Comparison of ENCODE assay signal across 1 cellular context in the genomic region with DNA sequence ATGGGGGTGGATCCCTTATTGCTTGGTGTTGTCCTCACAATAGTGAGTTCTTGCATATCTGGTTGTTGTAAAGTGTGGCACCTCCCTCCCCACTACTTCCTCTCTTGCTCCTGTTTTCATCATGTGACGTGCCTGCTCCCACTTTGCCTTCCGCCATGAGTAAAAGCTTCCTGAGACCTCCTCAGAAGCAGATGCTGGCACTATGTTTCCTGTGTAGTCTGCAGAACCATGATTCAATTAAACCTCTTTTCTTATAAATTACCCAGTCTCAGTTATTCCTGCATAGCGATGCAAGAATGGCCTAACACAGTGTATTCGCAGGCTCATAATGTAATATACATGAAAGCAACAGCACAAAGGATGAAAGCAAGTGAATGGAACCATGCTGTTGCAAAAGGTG.
TF ChIP-seq lines count a peak whose summit lies in the region.

No MANE protein-coding gene starts in this region.

TF ChIP-seq in K562, 482 proteins besides CTCF, POLR2A, EP300 and RAD21 (continued from another document and continues in another):
- TF ChIP-seq, protein P1, sequence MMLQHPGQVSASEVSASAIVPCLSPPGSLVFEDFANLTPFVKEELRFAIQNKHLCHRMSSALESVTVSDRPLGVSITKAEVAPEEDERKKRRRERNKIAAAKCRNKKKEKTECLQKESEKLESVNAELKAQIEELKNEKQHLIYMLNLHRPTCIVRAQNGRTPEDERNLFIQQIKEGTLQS (IDR thresholded peaks at IDR 0.05): peak; percentile 68; the same call in 1 of the 2 replicates
- TF ChIP-seq, protein P1 (CRISPR knock-in tag; conservative IDR thresholded peaks at IDR 0.05): no peak
- TF ChIP-seq DIDO1 (tag; IDR thresholded peaks at IDR 0.05; ENCODE audit: low read depth): no peak
- TF ChIP-seq PRPF4 (IDR thresholded peaks at IDR 0.05; ENCODE audit: insufficient read depth, low read depth, low read length, poor library complexity, severe bottlenecking): no peak
- TF ChIP-seq POLR3A (IDR thresholded peaks at IDR 0.05; ENCODE audit: borderline replicate concordance, extremely low read depth, insufficient read depth, insufficient read length): no peak
- TF ChIP-seq, protein P2, sequence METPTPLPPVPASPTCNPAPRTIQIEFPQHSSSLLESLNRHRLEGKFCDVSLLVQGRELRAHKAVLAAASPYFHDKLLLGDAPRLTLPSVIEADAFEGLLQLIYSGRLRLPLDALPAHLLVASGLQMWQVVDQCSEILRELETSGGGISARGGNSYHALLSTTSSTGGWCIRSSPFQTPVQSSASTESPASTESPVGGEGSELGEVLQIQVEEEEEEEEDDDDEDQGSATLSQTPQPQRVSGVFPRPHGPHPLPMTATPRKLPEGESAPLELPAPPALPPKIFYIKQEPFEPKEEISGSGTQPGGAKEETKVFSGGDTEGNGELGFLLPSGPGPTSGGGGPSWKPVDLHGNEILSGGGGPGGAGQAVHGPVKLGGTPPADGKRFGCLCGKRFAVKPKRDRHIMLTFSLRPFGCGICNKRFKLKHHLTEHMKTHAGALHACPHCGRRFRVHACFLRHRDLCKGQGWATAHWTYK (CRISPR knock-in tag; IDR thresholded peaks at IDR 0.05): peak; percentile 71; the same call in 1 of the 2 replicates
- TF ChIP-seq ATF7 (IDR thresholded peaks at IDR 0.05): peak; percentile 63
- TF ChIP-seq, protein P3, sequence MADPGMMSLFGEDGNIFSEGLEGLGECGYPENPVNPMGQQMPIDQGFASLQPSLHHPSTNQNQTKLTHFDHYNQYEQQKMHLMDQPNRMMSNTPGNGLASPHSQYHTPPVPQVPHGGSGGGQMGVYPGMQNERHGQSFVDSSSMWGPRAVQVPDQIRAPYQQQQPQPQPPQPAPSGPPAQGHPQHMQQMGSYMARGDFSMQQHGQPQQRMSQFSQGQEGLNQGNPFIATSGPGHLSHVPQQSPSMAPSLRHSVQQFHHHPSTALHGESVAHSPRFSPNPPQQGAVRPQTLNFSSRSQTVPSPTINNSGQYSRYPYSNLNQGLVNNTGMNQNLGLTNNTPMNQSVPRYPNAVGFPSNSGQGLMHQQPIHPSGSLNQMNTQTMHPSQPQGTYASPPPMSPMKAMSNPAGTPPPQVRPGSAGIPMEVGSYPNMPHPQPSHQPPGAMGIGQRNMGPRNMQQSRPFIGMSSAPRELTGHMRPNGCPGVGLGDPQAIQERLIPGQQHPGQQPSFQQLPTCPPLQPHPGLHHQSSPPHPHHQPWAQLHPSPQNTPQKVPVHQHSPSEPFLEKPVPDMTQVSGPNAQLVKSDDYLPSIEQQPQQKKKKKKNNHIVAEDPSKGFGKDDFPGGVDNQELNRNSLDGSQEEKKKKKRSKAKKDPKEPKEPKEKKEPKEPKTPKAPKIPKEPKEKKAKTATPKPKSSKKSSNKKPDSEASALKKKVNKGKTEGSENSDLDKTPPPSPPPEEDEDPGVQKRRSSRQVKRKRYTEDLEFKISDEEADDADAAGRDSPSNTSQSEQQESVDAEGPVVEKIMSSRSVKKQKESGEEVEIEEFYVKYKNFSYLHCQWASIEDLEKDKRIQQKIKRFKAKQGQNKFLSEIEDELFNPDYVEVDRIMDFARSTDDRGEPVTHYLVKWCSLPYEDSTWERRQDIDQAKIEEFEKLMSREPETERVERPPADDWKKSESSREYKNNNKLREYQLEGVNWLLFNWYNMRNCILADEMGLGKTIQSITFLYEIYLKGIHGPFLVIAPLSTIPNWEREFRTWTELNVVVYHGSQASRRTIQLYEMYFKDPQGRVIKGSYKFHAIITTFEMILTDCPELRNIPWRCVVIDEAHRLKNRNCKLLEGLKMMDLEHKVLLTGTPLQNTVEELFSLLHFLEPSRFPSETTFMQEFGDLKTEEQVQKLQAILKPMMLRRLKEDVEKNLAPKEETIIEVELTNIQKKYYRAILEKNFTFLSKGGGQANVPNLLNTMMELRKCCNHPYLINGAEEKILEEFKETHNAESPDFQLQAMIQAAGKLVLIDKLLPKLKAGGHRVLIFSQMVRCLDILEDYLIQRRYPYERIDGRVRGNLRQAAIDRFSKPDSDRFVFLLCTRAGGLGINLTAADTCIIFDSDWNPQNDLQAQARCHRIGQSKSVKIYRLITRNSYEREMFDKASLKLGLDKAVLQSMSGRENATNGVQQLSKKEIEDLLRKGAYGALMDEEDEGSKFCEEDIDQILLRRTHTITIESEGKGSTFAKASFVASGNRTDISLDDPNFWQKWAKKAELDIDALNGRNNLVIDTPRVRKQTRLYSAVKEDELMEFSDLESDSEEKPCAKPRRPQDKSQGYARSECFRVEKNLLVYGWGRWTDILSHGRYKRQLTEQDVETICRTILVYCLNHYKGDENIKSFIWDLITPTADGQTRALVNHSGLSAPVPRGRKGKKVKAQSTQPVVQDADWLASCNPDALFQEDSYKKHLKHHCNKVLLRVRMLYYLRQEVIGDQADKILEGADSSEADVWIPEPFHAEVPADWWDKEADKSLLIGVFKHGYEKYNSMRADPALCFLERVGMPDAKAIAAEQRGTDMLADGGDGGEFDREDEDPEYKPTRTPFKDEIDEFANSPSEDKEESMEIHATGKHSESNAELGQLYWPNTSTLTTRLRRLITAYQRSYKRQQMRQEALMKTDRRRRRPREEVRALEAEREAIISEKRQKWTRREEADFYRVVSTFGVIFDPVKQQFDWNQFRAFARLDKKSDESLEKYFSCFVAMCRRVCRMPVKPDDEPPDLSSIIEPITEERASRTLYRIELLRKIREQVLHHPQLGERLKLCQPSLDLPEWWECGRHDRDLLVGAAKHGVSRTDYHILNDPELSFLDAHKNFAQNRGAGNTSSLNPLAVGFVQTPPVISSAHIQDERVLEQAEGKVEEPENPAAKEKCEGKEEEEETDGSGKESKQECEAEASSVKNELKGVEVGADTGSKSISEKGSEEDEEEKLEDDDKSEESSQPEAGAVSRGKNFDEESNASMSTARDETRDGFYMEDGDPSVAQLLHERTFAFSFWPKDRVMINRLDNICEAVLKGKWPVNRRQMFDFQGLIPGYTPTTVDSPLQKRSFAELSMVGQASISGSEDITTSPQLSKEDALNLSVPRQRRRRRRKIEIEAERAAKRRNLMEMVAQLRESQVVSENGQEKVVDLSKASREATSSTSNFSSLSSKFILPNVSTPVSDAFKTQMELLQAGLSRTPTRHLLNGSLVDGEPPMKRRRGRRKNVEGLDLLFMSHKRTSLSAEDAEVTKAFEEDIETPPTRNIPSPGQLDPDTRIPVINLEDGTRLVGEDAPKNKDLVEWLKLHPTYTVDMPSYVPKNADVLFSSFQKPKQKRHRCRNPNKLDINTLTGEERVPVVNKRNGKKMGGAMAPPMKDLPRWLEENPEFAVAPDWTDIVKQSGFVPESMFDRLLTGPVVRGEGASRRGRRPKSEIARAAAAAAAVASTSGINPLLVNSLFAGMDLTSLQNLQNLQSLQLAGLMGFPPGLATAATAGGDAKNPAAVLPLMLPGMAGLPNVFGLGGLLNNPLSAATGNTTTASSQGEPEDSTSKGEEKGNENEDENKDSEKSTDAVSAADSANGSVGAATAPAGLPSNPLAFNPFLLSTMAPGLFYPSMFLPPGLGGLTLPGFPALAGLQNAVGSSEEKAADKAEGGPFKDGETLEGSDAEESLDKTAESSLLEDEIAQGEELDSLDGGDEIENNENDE (IDR thresholded peaks at IDR 0.05; ENCODE audit: low read depth, low read length): no peak
- no peak for TF ChIP-seq NFRKB (IDR thresholded peaks at IDR 0.05; ENCODE audit: low read depth)
- TF ChIP-seq MAFF (IDR thresholded peaks at IDR 0.05; ENCODE audit: low read length): no peak
- peak; percentile 57; the same call in 1 of the 2 replicates for TF ChIP-seq ZNF75A (CRISPR knock-in tag; IDR thresholded peaks at IDR 0.05)
- TF ChIP-seq NFXL1 (CRISPR knock-in tag; IDR thresholded peaks at IDR 0.05): peak; percentile 62; the same call in 1 of the 2 replicates
- TF ChIP-seq HIVEP1 (CRISPR knock-in tag; IDR thresholded peaks at IDR 0.05): 0 out of 2 replicates have a peak, but pooled peaks have one; percentile 75
- peak; percentile 43 to 69; a peak in 3 of 4 replicates for TF ChIP-seq FOXK2 (conservative IDR thresholded peaks at IDR 0.05 in 1 of 2, IDR thresholded peaks at IDR 0.05 in 1 of 2; ENCODE audit: low read depth in 2 of 2)
- TF ChIP-seq, protein P4, sequence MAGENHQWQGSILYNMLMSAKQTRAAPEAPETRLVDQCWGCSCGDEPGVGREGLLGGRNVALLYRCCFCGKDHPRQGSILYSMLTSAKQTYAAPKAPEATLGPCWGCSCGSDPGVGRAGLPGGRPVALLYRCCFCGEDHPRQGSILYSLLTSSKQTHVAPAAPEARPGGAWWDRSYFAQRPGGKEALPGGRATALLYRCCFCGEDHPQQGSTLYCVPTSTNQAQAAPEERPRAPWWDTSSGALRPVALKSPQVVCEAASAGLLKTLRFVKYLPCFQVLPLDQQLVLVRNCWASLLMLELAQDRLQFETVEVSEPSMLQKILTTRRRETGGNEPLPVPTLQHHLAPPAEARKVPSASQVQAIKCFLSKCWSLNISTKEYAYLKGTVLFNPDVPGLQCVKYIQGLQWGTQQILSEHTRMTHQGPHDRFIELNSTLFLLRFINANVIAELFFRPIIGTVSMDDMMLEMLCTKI (IDR thresholded peaks at IDR 0.05; ENCODE audit: partially characterized antibody): no peak
- TF ChIP-seq, protein P5, sequence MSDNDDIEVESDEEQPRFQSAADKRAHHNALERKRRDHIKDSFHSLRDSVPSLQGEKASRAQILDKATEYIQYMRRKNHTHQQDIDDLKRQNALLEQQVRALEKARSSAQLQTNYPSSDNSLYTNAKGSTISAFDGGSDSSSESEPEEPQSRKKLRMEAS (CRISPR knock-in tag; IDR thresholded peaks at IDR 0.05): no peak
- TF ChIP-seq, protein P6, sequence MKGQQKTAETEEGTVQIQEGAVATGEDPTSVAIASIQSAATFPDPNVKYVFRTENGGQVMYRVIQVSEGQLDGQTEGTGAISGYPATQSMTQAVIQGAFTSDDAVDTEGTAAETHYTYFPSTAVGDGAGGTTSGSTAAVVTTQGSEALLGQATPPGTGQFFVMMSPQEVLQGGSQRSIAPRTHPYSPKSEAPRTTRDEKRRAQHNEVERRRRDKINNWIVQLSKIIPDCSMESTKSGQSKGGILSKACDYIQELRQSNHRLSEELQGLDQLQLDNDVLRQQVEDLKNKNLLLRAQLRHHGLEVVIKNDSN (CRISPR knock-in tag; IDR thresholded peaks at IDR 0.05): peak; percentile 67
- TF ChIP-seq ZNF76 (CRISPR knock-in tag; IDR thresholded peaks at IDR 0.05; ENCODE audit: borderline replicate concordance): no peak
- no peak for TF ChIP-seq FOS (IDR thresholded peaks at IDR 0.05; ENCODE audit: extremely low read depth, insufficient read length)
- TF ChIP-seq, protein P7, sequence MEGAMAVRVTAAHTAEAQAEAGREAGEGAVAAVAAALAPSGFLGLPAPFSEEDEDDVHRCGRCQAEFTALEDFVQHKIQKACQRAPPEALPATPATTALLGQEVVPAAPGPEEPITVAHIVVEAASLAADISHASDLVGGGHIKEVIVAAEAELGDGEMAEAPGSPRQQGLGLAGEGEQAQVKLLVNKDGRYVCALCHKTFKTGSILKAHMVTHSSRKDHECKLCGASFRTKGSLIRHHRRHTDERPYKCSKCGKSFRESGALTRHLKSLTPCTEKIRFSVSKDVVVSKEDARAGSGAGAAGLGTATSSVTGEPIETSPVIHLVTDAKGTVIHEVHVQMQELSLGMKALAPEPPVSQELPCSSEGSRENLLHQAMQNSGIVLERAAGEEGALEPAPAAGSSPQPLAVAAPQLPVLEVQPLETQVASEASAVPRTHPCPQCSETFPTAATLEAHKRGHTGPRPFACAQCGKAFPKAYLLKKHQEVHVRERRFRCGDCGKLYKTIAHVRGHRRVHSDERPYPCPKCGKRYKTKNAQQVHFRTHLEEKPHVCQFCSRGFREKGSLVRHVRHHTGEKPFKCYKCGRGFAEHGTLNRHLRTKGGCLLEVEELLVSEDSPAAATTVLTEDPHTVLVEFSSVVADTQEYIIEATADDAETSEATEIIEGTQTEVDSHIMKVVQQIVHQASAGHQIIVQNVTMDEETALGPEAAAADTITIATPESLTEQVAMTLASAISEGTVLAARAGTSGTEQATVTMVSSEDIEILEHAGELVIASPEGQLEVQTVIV (CRISPR knock-in tag; IDR thresholded peaks at IDR 0.05; ENCODE audit: borderline replicate concordance): no peak
- 0 out of 2 replicates have a peak, but pooled peaks have one; percentile 34 for TF ChIP-seq NR2C1 (IDR thresholded peaks at IDR 0.05)
- TF ChIP-seq NR2C1 (tag; IDR thresholded peaks at IDR 0.05): peak; percentile 68
- TF ChIP-seq, protein P8, sequence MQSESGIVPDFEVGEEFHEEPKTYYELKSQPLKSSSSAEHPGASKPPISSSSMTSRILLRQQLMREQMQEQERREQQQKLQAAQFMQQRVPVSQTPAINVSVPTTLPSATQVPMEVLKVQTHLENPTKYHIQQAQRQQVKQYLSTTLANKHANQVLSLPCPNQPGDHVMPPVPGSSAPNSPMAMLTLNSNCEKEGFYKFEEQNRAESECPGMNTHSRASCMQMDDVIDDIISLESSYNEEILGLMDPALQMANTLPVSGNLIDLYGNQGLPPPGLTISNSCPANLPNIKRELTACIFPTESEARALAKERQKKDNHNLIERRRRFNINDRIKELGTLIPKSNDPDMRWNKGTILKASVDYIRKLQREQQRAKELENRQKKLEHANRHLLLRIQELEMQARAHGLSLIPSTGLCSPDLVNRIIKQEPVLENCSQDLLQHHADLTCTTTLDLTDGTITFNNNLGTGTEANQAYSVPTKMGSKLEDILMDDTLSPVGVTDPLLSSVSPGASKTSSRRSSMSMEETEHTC (IDR thresholded peaks at IDR 0.05): peak; percentile 48; the same call in 1 of the 2 replicates
- TF ChIP-seq MTF1 (CRISPR knock-in tag; IDR thresholded peaks at IDR 0.05; ENCODE audit: borderline replicate concordance): no peak
- no peak for TF ChIP-seq ZNF707 (CRISPR knock-in tag; conservative IDR thresholded peaks at IDR 0.05)
- 0 out of 2 replicates have a peak, but pooled peaks have one; percentile 50 for TF ChIP-seq BCL6 (CRISPR knock-in tag; IDR thresholded peaks at IDR 0.05)
- TF ChIP-seq CBFA2T2 (conservative IDR thresholded peaks at IDR 0.05): no peak
- no peak for TF ChIP-seq TGIF2 (CRISPR knock-in tag; IDR thresholded peaks at IDR 0.05)
- TF ChIP-seq, protein P9, sequence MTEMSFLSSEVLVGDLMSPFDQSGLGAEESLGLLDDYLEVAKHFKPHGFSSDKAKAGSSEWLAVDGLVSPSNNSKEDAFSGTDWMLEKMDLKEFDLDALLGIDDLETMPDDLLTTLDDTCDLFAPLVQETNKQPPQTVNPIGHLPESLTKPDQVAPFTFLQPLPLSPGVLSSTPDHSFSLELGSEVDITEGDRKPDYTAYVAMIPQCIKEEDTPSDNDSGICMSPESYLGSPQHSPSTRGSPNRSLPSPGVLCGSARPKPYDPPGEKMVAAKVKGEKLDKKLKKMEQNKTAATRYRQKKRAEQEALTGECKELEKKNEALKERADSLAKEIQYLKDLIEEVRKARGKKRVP (CRISPR knock-in tag; IDR thresholded peaks at IDR 0.05): peak; percentile 93
- peak; percentile 84 for TF ChIP-seq ZNF766 (CRISPR knock-in tag; conservative IDR thresholded peaks at IDR 0.05)
- peak; percentile 47; the same call in 1 of the 2 replicates for TF ChIP-seq SOX6 (IDR thresholded peaks at IDR 0.05)
- TF ChIP-seq BMI1 (IDR thresholded peaks at IDR 0.05; ENCODE audit: low read length): no peak
- TF ChIP-seq ZNF584 (CRISPR knock-in tag; IDR thresholded peaks at IDR 0.05; ENCODE audit: low read depth): peak; percentile 87
- TF ChIP-seq, protein P10, sequence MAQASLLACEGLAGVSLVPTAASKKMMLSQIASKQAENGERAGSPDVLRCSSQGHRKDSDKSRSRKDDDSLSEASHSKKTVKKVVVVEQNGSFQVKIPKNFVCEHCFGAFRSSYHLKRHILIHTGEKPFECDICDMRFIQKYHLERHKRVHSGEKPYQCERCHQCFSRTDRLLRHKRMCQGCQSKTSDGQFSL (CRISPR knock-in tag; IDR thresholded peaks at IDR 0.05): no peak
- TF ChIP-seq, protein P10 (tag; IDR thresholded peaks at IDR 0.05): no peak
